Comparison of ENCODE assay signal across 14 cellular contexts in the genomic region with DNA sequence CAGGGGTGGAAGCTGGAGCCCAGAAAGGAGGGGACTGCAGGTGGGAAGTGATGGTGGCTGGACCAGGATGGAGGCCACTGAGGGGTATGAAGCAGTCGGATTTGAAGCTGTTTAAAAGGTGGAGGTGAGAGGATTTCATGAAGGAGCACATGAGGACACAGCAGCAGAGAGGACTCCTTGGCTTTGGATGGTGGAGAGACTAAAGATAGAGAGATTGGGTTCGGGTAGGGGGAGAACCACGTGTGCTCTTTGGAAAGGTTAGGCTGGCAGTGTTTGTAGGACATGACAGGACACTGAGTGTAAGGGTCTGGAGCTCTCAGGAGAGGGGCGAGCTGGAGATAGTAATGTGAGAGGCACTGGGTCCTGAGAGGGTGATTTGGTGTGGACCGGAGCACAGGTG.
"Had no signal": no experiment of that assay in that cellular context is flagged by ENCODE, and none has a peak within 500 bp of the region (broad histone marks: within the 10 kb centered on the region; RNA-seq: fewer than 3 reads in every experiment).

No MANE protein-coding gene starts in this region.

- H3K27me3 ChIP-seq: breast epithelium, vagina had no signal

- H3K4me1 ChIP-seq: breast epithelium had no signal

- H3K27ac ChIP-seq: neutrophil had no signal

- H3K4me3 Mint-ChIP-seq: activated CD8-positive, alpha-beta T cell treated with anti-CD3 and anti-CD28 coated beads for 36 hours; activated naive CD8-positive, alpha-beta T cell; activated T-cell treated with anti-CD3 and anti-CD28 coated beads, Interleukin-2, amount 50 U/mL, for 72 hours; stimulated activated effector memory CD8-positive, alpha-beta T cell treated with anti-CD3 and anti-CD28 coated beads, Interleukin-12 subunit alpha, Interleukin-12 subunit beta, amount 100 ng/mL, for 72 hours; T-cell had no signal

- H3K9me3 ChIP-seq: breast epithelium, neutrophil, tibial nerve, vagina had no signal

- H3K9me3 Mint-ChIP-seq: activated CD8-positive, alpha-beta T cell treated with anti-CD3 and anti-CD28 coated beads for 36 hours; activated T-cell treated with anti-CD3 and anti-CD28 coated beads, Interleukin-2, amount 50 U/mL, for 72 hours; naive B cell; stimulated activated effector memory CD8-positive, alpha-beta T cell treated with anti-CD3 and anti-CD28 coated beads, Interleukin-12 subunit alpha, Interleukin-12 subunit beta, amount 100 ng/mL, for 72 hours; T-cell had no signal

- H3K36me3 ChIP-seq: breast epithelium had no signal

- H3K36me3 Mint-ChIP-seq: activated naive CD8-positive, alpha-beta T cell; naive B cell had no signal

- H3K27ac Mint-ChIP-seq: activated CD8-positive, alpha-beta T cell treated with anti-CD3 and anti-CD28 coated beads for 36 hours; activated naive CD8-positive, alpha-beta T cell; activated T-cell treated with anti-CD3 and anti-CD28 coated beads, Interleukin-2, amount 50 U/mL, for 72 hours; stimulated activated effector memory CD8-positive, alpha-beta T cell treated with anti-CD3 and anti-CD28 coated beads, Interleukin-12 subunit alpha, Interleukin-12 subunit beta, amount 100 ng/mL, for 72 hours had no signal

- H3K27me3 Mint-ChIP-seq: activated CD8-positive, alpha-beta T cell treated with anti-CD3 and anti-CD28 coated beads for 36 hours; activated naive CD8-positive, alpha-beta T cell; T-cell had no signal

- H3K4me3 ChIP-seq: breast epithelium, tibial nerve, vagina had no signal

- DNase-seq: activated CD4-positive, alpha-beta T cell treated with anti-CD3 and anti-CD28 coated beads for 1 hour; activated CD8-positive, alpha-beta T cell treated with anti-CD3 and anti-CD28 coated beads for 36 hours; activated gamma-delta T cell; activated T-cell treated with anti-CD3 and anti-CD28 coated beads, Interleukin-2, amount 50 U/mL, for 72 hours; naive B cell; retina; T-cell; T1000 had no signal
